Comparison of ENCODE assay signal across 15 cellular contexts in the genomic region with DNA sequence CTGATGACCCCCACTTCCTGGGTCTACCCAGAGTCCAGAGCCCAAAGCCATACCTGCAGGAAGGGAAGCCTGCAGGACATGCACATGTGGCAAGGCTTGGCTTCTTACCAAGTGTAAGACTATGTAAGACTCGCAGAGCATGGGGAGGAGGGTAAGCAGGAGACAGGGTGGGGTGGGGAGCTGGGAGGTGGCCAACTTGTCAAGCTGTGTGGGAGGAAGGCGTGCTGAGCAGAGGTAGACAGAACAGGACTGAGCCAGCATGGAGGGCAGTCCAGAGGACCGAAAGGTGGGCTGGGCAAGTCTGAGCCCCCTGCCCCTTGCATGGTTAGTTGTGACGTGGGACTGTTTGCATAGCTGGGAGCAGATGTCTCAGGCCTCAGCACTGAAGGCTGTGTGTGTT. TPM values are rescaled to one million over a fixed set of nuclear protein-coding genes. Genes with fewer than 3 reads are reported as not detected.
DNase-seq lines count a peak whose midpoint lies in the region; ATAC-seq and TF ChIP-seq lines count a peak whose summit lies in the region.
"Had no signal": no experiment of that assay in that cellular context is flagged by ENCODE, and none has a peak within 500 bp of the region (broad histone marks: within the 10 kb centered on the region; RNA-seq: fewer than 3 reads in every experiment).

No MANE protein-coding gene starts in this region.

- H3K4me1 ChIP-seq in neuronal stem cell (ENCODE audit: control insufficient read depth in 2 of 2, insufficient read depth in 1 of 2, low read depth in 1 of 2, low read length in 2 of 2): peaks cover 0 to 2% of the 10 kb centered on the region in 2 donors

- peaks cover 87% of the 10 kb centered on the region for H3K4me1 Mint-ChIP-seq in dendritic cell treated with granulocyte-macrophage colony-stimulating factor and Interleukin-4, amounts not matched to agents 40 ng/mL and 50 ng/mL, for 4 days (ENCODE audit: low read depth)
- peaks cover 30% of the 10 kb centered on the region for H3K4me1 Mint-ChIP-seq in activated T-helper 1 cell treated with anti-CD3 and anti-CD28 coated beads, Interleukin-12 subunit alpha, Interleukin-12 subunit beta, Interleukin-2, Interleukin-4 antibody, amounts not matched to agents 30 ng/mL and 10 ng/mL and 1 ng/mL, durations not matched to agents 14 hours and 24 hours and 36 hours (ENCODE audit: low read depth)

- peaks cover 0 to 5% of the 10 kb centered on the region in 2 donors for H3K9me3 ChIP-seq in neuronal stem cell (replicated peaks in 1 of 2; ENCODE audit: control insufficient read depth in 2 of 2, insufficient read depth in 1 of 2, low read depth in 1 of 2, low read length in 2 of 2)
- H3K9me3 ChIP-seq: Peyer's patch, suprapubic skin had no signal

- no peak overlapping the region for H4K91ac ChIP-seq in neuronal stem cell (ENCODE audit: low read depth, low read length, poor library complexity)

- H3K4ac ChIP-seq in neuronal stem cell (ENCODE audit: low read length): no peak overlapping the region

- no peak for ATAC-seq in GM21786 (IDR thresholded peaks at IDR 0.05; ENCODE audit: unreplicated experiment)
- no peak for ATAC-seq in HG02571 (IDR thresholded peaks at IDR 0.05; ENCODE audit: unreplicated experiment)

- intact Hi-C loops in dendritic cell treated with granulocyte-macrophage colony-stimulating factor and Interleukin-4, amounts not matched to agents 40 ng/mL and 50 ng/mL, for 4 days (cut with micrococcal nuclease): no loop called here
- intact Hi-C loops in activated T-helper 1 cell treated with anti-CD3 and anti-CD28 coated beads, Interleukin-12 subunit alpha, Interleukin-12 subunit beta, Interleukin-2, Interleukin-4 antibody, amounts not matched to agents 30 ng/mL and 10 ng/mL and 1 ng/mL, durations not matched to agents 14 hours and 24 hours and 36 hours (cut with micrococcal nuclease): no loop called here

- TF ChIP-seq CTCF in NB4 (IDR thresholded peaks at IDR 0.05; ENCODE audit: low read depth, low read length): no peak

- TF ChIP-seq POLR2A in NB4 (IDR thresholded peaks at IDR 0.05; ENCODE audit: extremely low read depth, insufficient read length): no peak

- peak overlapping the region; percentile 43 for H3K27ac Mint-ChIP-seq in dendritic cell treated with granulocyte-macrophage colony-stimulating factor and Interleukin-4, amounts not matched to agents 40 ng/mL and 50 ng/mL, for 4 days
- H3K27ac Mint-ChIP-seq in activated T-helper 1 cell treated with anti-CD3 and anti-CD28 coated beads, Interleukin-12 subunit alpha, Interleukin-12 subunit beta, Interleukin-2, Interleukin-4 antibody, amounts not matched to agents 30 ng/mL and 10 ng/mL and 1 ng/mL, durations not matched to agents 14 hours and 24 hours and 36 hours: no peak overlapping the region
- H3K27ac Mint-ChIP-seq: progenitor cell of endocrine pancreas had no signal

- no CpG with 5 or more reads among the region's 4 CpGs for WGBS in neuronal stem cell (ENCODE audit: extremely low coverage in 2 of 2, insufficient read length in 2 of 2, insufficient replicate concordance in 1 of 2), 2 donors

- H3K4me3 ChIP-seq in NB4 (ENCODE audit: low read depth, low read length) (no peak overlapping the region), neuronal stem cell (ENCODE audit: low read length in 2 of 2) (no peak overlapping the region)
- H3K4me3 ChIP-seq: Peyer's patch, suprapubic skin had no signal

- no peaks in the 10 kb centered on the region for H3K79me1 ChIP-seq in neuronal stem cell (ENCODE audit: low read depth, low read length)

- no peak overlapping the region for H2AFZ ChIP-seq in neuronal stem cell (ENCODE audit: low read length)

- no peak overlapping the region for H3K18ac ChIP-seq in neuronal stem cell (ENCODE audit: low read length)

- peak overlapping the region; percentile 34 for H3K9ac ChIP-seq in neuronal stem cell (ENCODE audit: low read depth, low read length, poor library complexity)

- no peaks in the 10 kb centered on the region for H3K9me3 Mint-ChIP-seq in dendritic cell treated with granulocyte-macrophage colony-stimulating factor and Interleukin-4, amounts not matched to agents 40 ng/mL and 50 ng/mL, for 4 days
- H3K9me3 Mint-ChIP-seq in activated T-helper 1 cell treated with anti-CD3 and anti-CD28 coated beads, Interleukin-12 subunit alpha, Interleukin-12 subunit beta, Interleukin-2, Interleukin-4 antibody, amounts not matched to agents 30 ng/mL and 10 ng/mL and 1 ng/mL, durations not matched to agents 14 hours and 24 hours and 36 hours: peaks cover 4% of the 10 kb centered on the region

- no peak overlapping the region for H3K14ac ChIP-seq in neuronal stem cell (ENCODE audit: low read length)

- H2BK120ac ChIP-seq in neuronal stem cell (ENCODE audit: low read depth, low read length): no peak overlapping the region

- peak; percentile 16 for DNase-seq in COR-L47 (lab: John Stamatoyannopoulos, UW)
- DNase-seq in NB4 (ENCODE audit: low read depth): peak; percentile 55
- DNase-seq in neuronal stem cell (ENCODE audit: low spot score): no peak
- DNase-seq in SHP77 (lab: John Stamatoyannopoulos, UW): no peak
- no peak for DNase-seq in activated T-helper 1 cell treated with anti-CD3 and anti-CD28 coated beads, Interleukin-12 subunit alpha, Interleukin-12 subunit beta, Interleukin-2, Interleukin-4 antibody, amounts not matched to agents 30 ng/mL and 10 ng/mL and 1 ng/mL, durations not matched to agents 14 hours and 24 hours and 36 hours (ENCODE audit: low spot score)
- DNase-seq: activated CD4-positive, CD25-positive, alpha-beta regulatory T cell; activated naive CD4-positive, alpha-beta T cell treated with Interleukin-2 at 50 U/mL for 16 hours; NCI-H2029 treated with DMSO at 0.1 percent for 48 hours; NCI-H526; Peyer's patch had no signal

- no peaks in the 10 kb centered on the region for H3K36me3 ChIP-seq in neuronal stem cell (replicated peaks in 1 of 2; ENCODE audit: control insufficient read depth in 2 of 2, insufficient read depth in 2 of 2, low read length in 2 of 2)
- H3K36me3 ChIP-seq: Peyer's patch, suprapubic skin had no signal

- no peak overlapping the region for H3K4me2 ChIP-seq in neuronal stem cell (ENCODE audit: insufficient read depth, low read length, poor library complexity, severe bottlenecking)

- H2BK15ac ChIP-seq in neuronal stem cell (ENCODE audit: low read length): no peak overlapping the region

- no peak overlapping the region for H2BK12ac ChIP-seq in neuronal stem cell (ENCODE audit: low read length)

- H2AK5ac ChIP-seq in neuronal stem cell (ENCODE audit: low read depth, low read length): peak overlapping the region; percentile 23

- H3K4me3 Mint-ChIP-seq in dendritic cell treated with granulocyte-macrophage colony-stimulating factor and Interleukin-4, amounts not matched to agents 40 ng/mL and 50 ng/mL, for 4 days: no peak overlapping the region
- H3K4me3 Mint-ChIP-seq in activated T-helper 1 cell treated with anti-CD3 and anti-CD28 coated beads, Interleukin-12 subunit alpha, Interleukin-12 subunit beta, Interleukin-2, Interleukin-4 antibody, amounts not matched to agents 30 ng/mL and 10 ng/mL and 1 ng/mL, durations not matched to agents 14 hours and 24 hours and 36 hours: no peak overlapping the region

- H3K27ac ChIP-seq in neuronal stem cell (replicated peaks; ENCODE audit: low read length): no peak overlapping the region
- H3K27ac ChIP-seq: Peyer's patch, suprapubic skin had no signal

- H3K23ac ChIP-seq in neuronal stem cell (ENCODE audit: low read depth, low read length, poor library complexity): no peak overlapping the region

- H4K8ac ChIP-seq in neuronal stem cell (ENCODE audit: low read depth, low read length): no peak overlapping the region

- H2BK5ac ChIP-seq in neuronal stem cell (ENCODE audit: low read length): no peak overlapping the region

- peaks cover 0 to 12% (median 0%) of the 10 kb centered on the region in 3 experiments for H3K27me3 ChIP-seq in neuronal stem cell (ENCODE audit: control insufficient read depth in 3 of 3, insufficient read depth in 3 of 3, low read depth in 1 of 3, low read length in 3 of 3)
- H3K27me3 ChIP-seq: Peyer's patch, suprapubic skin had no signal

- no peaks in the 10 kb centered on the region for H3K27me3 Mint-ChIP-seq in dendritic cell treated with granulocyte-macrophage colony-stimulating factor and Interleukin-4, amounts not matched to agents 40 ng/mL and 50 ng/mL, for 4 days
- H3K27me3 Mint-ChIP-seq in activated T-helper 1 cell treated with anti-CD3 and anti-CD28 coated beads, Interleukin-12 subunit alpha, Interleukin-12 subunit beta, Interleukin-2, Interleukin-4 antibody, amounts not matched to agents 30 ng/mL and 10 ng/mL and 1 ng/mL, durations not matched to agents 14 hours and 24 hours and 36 hours (ENCODE audit: insufficient read depth): no peaks in the 10 kb centered on the region

- H3K36me3 Mint-ChIP-seq in dendritic cell treated with granulocyte-macrophage colony-stimulating factor and Interleukin-4, amounts not matched to agents 40 ng/mL and 50 ng/mL, for 4 days (ENCODE audit: low read depth): no peaks in the 10 kb centered on the region
- H3K36me3 Mint-ChIP-seq in activated T-helper 1 cell treated with anti-CD3 and anti-CD28 coated beads, Interleukin-12 subunit alpha, Interleukin-12 subunit beta, Interleukin-2, Interleukin-4 antibody, amounts not matched to agents 30 ng/mL and 10 ng/mL and 1 ng/mL, durations not matched to agents 14 hours and 24 hours and 36 hours (ENCODE audit: low read depth): no peaks in the 10 kb centered on the region

RNA-seq across cellular contexts. Expression of gene RNF24, which starts 53.4 kb away (rescaled TPM):
- 13.0 TPM for polyA plus RNA-seq in neuronal stem cell (2013, experiment 1 of 2)
- polyA plus RNA-seq in neuronal stem cell (2013, experiment 2 of 2): 14.3 TPM
- 14.7 and 14.8 TPM in 2 replicates for total RNA-seq in activated T-helper 1 cell treated with anti-CD3 and anti-CD28 coated beads, Interleukin-12 subunit alpha, Interleukin-12 subunit beta, Interleukin-2, Interleukin-4 antibody, amounts not matched to agents 30 ng/mL and 10 ng/mL and 1 ng/mL, durations not matched to agents 14 hours and 24 hours and 36 hours

Comparison
In these comparisons a context has a peak if more than half of its experiments do, and no peak if none do; other contexts are left out.
1. DNase-seq: peak in COR-L47 (single experiment) and NB4 (single experiment); none in neuronal stem cell (single experiment), SHP77 (0 of 2) and activated T-helper 1 cell treated with anti-CD3 and anti-CD28 coated beads, Interleukin-12 subunit alpha, Interleukin-12 subunit beta, Interleukin-2, Interleukin-4 antibody, amounts not matched to agents 30 ng/mL and 10 ng/mL and 1 ng/mL, durations not matched to agents 14 hours and 24 hours and 36 hours (single experiment).